Comparison of ENCODE assay signal across 14 cellular contexts in genomic region chr2:21270658-21271057, GRCh38.
A peak's percentile ranks its signal among the peaks of the same experiment; 100 is the strongest.
DNase-seq lines count a peak whose midpoint lies in the region; ATAC-seq and TF ChIP-seq lines count a peak whose summit lies in the region.
"Had no signal": no experiment of that assay in that cellular context is flagged by ENCODE, and none has a peak within 500 bp of the region (broad histone marks: within the 10 kb centered on the region; RNA-seq: fewer than 3 reads in every experiment).

No MANE protein-coding gene starts in this region.

- no peak overlapping the region for H2BK120ac ChIP-seq in neuronal stem cell (ENCODE audit: low read depth, low read length)

- no peak overlapping the region for H3K27ac ChIP-seq in coronary artery
- peak overlapping the region; percentile 74 to 79 for H3K27ac ChIP-seq in right atrium auricular region
- H3K27ac ChIP-seq in neuronal stem cell (replicated peaks; ENCODE audit: low read length) = no peak overlapping the region

- H3K36me3 ChIP-seq in right atrium auricular region (no peaks in the 10 kb centered on the region), neuronal stem cell (replicated peaks in 1 of 2; ENCODE audit: control insufficient read depth in 2 of 2, insufficient read depth in 2 of 2, low read length in 2 of 2) (no peaks in the 10 kb centered on the region)

- H3K14ac ChIP-seq in neuronal stem cell (ENCODE audit: low read length) = no peak overlapping the region

- H3K4me1 Mint-ChIP-seq in type B pancreatic cell (ENCODE audit: unreplicated experiment) = peaks cover 24% of the 10 kb centered on the region
- no peaks in the 10 kb centered on the region for H3K4me1 Mint-ChIP-seq in natural killer cell
- H3K4me1 Mint-ChIP-seq in immature natural killer cell = no peaks in the 10 kb centered on the region

- TF ChIP-seq CTCF in coronary artery (IDR thresholded peaks at IDR 0.05) = no peak
- no peak for TF ChIP-seq CTCF in right atrium auricular region (IDR thresholded peaks at IDR 0.05)
- no peak for TF ChIP-seq CTCF in type B pancreatic cell (conservative IDR thresholded peaks at IDR 0.05)
- no peak for TF ChIP-seq CTCF in natural killer cell (IDR thresholded peaks at IDR 0.05)

- no peak overlapping the region for H2BK12ac ChIP-seq in neuronal stem cell (ENCODE audit: low read length)

- H3K9me3 ChIP-seq in right atrium auricular region = no peaks in the 10 kb centered on the region
- no peaks in the 10 kb centered on the region for H3K9me3 ChIP-seq in neuronal stem cell (replicated peaks in 1 of 2; ENCODE audit: control insufficient read depth in 2 of 2, insufficient read depth in 1 of 2, low read depth in 1 of 2, low read length in 2 of 2)

- H2AK5ac ChIP-seq in neuronal stem cell (ENCODE audit: low read depth, low read length) = no peak overlapping the region

- peaks cover 27% of the 10 kb centered on the region for H3K27me3 Mint-ChIP-seq in type B pancreatic cell
- no peaks in the 10 kb centered on the region for H3K27me3 Mint-ChIP-seq in natural killer cell (ENCODE audit: low read depth in 2 of 2)
- peaks cover 2 to 8% (median 3%) of the 10 kb centered on the region in 3 donors for H3K27me3 Mint-ChIP-seq in immature natural killer cell (ENCODE audit: low read depth in 3 of 3)

- H3K79me1 ChIP-seq in neuronal stem cell (ENCODE audit: low read depth, low read length) = no peaks in the 10 kb centered on the region

- no peak overlapping the region for H4K8ac ChIP-seq in neuronal stem cell (ENCODE audit: low read depth, low read length)

- no peak overlapping the region for H3K27ac Mint-ChIP-seq in type B pancreatic cell
- no peak overlapping the region for H3K27ac Mint-ChIP-seq in natural killer cell
- H3K27ac Mint-ChIP-seq in immature natural killer cell = no peak overlapping the region

- no peak for DNase-seq in coronary artery (ENCODE audit: low spot score)
- peak; percentile 85 for DNase-seq in right atrium auricular region (ENCODE audit: low spot score)
- DNase-seq in neuronal stem cell (ENCODE audit: low spot score) = no peak
- DNase-seq in ureter (ENCODE audit: low spot score) = peak; percentile 69
- DNase-seq in type B pancreatic cell (ENCODE audit: extremely low spot score, unreplicated experiment) = no peak
- no peak for DNase-seq in natural killer cell
- no peak for DNase-seq in immature natural killer cell
- DNase-seq in ACHN = no peak
- DNase-seq: activated gamma-delta T cell treated with Interleukin-2 at 50 U/mL for 16 hours, aorta, cortex of kidney, H7, NCI-H1694 treated with DMSO at 0.1 percent for 48 hours, SIG-M5 had no signal

- in situ Hi-C loops in ACHN (cut with HindIII; ENCODE audit: low pct_ligation_motif_present, low pct_unique_long_range_greater_than_20kb, low sequenced_read_pairs) = no loop called here

- no peak overlapping the region for H4K91ac ChIP-seq in neuronal stem cell (ENCODE audit: low read depth, low read length, poor library complexity)

- H3K4me3 Mint-ChIP-seq in type B pancreatic cell (no peak overlapping the region), natural killer cell (no peak overlapping the region), immature natural killer cell (no peak overlapping the region)

- no peak for ATAC-seq in natural killer cell

- intact Hi-C loops in natural killer cell (cut with micrococcal nuclease) = no loop called here

- peaks cover 0 to 48% of the 10 kb centered on the region in 2 donors for H3K4me1 ChIP-seq in right atrium auricular region
- H3K4me1 ChIP-seq in neuronal stem cell (ENCODE audit: control insufficient read depth in 2 of 2, insufficient read depth in 1 of 2, low read depth in 1 of 2, low read length in 2 of 2) = peaks cover 12 to 28% of the 10 kb centered on the region in 2 donors

- H3K27me3 ChIP-seq in right atrium auricular region = no peaks in the 10 kb centered on the region
- H3K27me3 ChIP-seq in neuronal stem cell (ENCODE audit: control insufficient read depth in 3 of 3, insufficient read depth in 3 of 3, low read depth in 1 of 3, low read length in 3 of 3) = no peaks in the 10 kb centered on the region

- no CpG with 5 or more reads among the region's 5 CpGs for WGBS in neuronal stem cell (ENCODE audit: extremely low coverage in 2 of 2, insufficient read length in 2 of 2, insufficient replicate concordance in 1 of 2), 2 donors

- no peak overlapping the region for H3K4ac ChIP-seq in neuronal stem cell (ENCODE audit: low read length)

- H3K9me3 Mint-ChIP-seq in type B pancreatic cell (no peaks in the 10 kb centered on the region), natural killer cell (peaks cover 0 to 2% of the 10 kb centered on the region in 2 donors), immature natural killer cell (peaks cover 0 to 4% (median 0%) of the 10 kb centered on the region in 6 donors)

- no peak overlapping the region for H3K9ac ChIP-seq in neuronal stem cell (ENCODE audit: low read depth, low read length, poor library complexity)

- peak overlapping the region; percentile 28 for H3K18ac ChIP-seq in neuronal stem cell (ENCODE audit: low read length)

- no peak overlapping the region for H2BK15ac ChIP-seq in neuronal stem cell (ENCODE audit: low read length)

- H3K36me3 Mint-ChIP-seq in type B pancreatic cell (no peaks in the 10 kb centered on the region), natural killer cell (no peaks in the 10 kb centered on the region), immature natural killer cell (no peaks in the 10 kb centered on the region)

- no peak overlapping the region for H2BK5ac ChIP-seq in neuronal stem cell (ENCODE audit: low read length)

- H3K4me3 ChIP-seq in coronary artery (peak overlapping the region; percentile 33), right atrium auricular region (no peak overlapping the region), neuronal stem cell (ENCODE audit: low read length in 2 of 2) (no peak overlapping the region)

- no peak overlapping the region for H2AFZ ChIP-seq in neuronal stem cell (ENCODE audit: low read length)

- H3K23ac ChIP-seq in neuronal stem cell (ENCODE audit: low read depth, low read length, poor library complexity) = no peak overlapping the region

- H3K4me2 ChIP-seq in neuronal stem cell (ENCODE audit: insufficient read depth, low read length, poor library complexity, severe bottlenecking) = no peak overlapping the region

Comparison
In these comparisons a context has a peak if more than half of its experiments do, and no peak if none do; other contexts are left out.
1. DNase-seq: peak in right atrium auricular region (single experiment) and ureter (single experiment); none in coronary artery (single experiment), neuronal stem cell (single experiment), type B pancreatic cell (single experiment), natural killer cell (single experiment), immature natural killer cell (0 of 3) and ACHN (single experiment).
2. H3K27ac ChIP-seq: peak in right atrium auricular region (2 of 2); none in coronary artery (0 of 2) and neuronal stem cell (single experiment).